ENCODE assay signal across 19 cellular contexts in genomic region chr21:21179619-21180336, GRCh38.
"Had no signal": no experiment of that assay in that cellular context is flagged by ENCODE, and none has a peak within 500 bp of the region (broad histone marks: within the 10 kb centered on the region; RNA-seq: fewer than 3 reads in every experiment).

No MANE protein-coding gene starts in this region.

- DNase-seq: activated CD4-positive, alpha-beta T cell treated with anti-CD3 and anti-CD28 coated beads, Interleukin-2, amount 50 U/mL, for 1 hour; activated CD4-positive, CD25-positive, alpha-beta regulatory T cell treated with anti-CD3 and anti-CD28 coated beads, Interleukin-2, amount 50 U/mL, for 72 hours; activated CD8-positive, alpha-beta T cell treated with anti-CD3 and anti-CD28 coated beads, Interleukin-2, amount 10 ng/mL, durations not matched to agents 7 days and 5 days; activated gamma-delta T cell treated with Interleukin-2 at 50 U/mL for 16 hours; body of pancreas; effector CD4-positive, alpha-beta T cell; foreskin melanocyte; lower lobe of right lung; mesendoderm; mucosa of descending colon; naive thymus-derived CD4-positive, alpha-beta T cell; spleen; stimulated activated CD4-positive, alpha-beta T cell treated with anti-CD3 and anti-CD28 coated beads, Interleukin-4, amount 100 ng/mL, for 1 hour; stimulated activated naive CD4-positive, alpha-beta T cell; T-helper 9 cell; testis; trophoblast cell; uterus had no signal

- ATAC-seq: activated CD8-positive, alpha-beta T cell treated with anti-CD3 and anti-CD28 coated beads, Interleukin-2, amount 10 ng/mL, durations not matched to agents 7 days and 5 days; body of pancreas; lower lobe of right lung; mucosa of descending colon; naive thymus-derived CD4-positive, alpha-beta T cell had no signal

- H3K27ac ChIP-seq: body of pancreas, cardiac muscle cell, lower lobe of right lung, spleen, testis, uterus had no signal
